ENCODE assay signal across 8 cellular contexts in genomic region chr17:28346746-28347246, GRCh38. TPM values are rescaled to one million over a fixed set of nuclear protein-coding genes. Genes with fewer than 3 reads are reported as not detected.
A peak's percentile ranks its signal among the peaks of the same experiment; 100 is the strongest.
DNase-seq lines count a peak whose midpoint lies in the region; ATAC-seq, FAIRE-seq and TF ChIP-seq lines count a peak whose summit lies in the region.
"Had no signal": no experiment of that assay in that cellular context is flagged by ENCODE, and none has a peak within 500 bp of the region (broad histone marks: within the 10 kb centered on the region; RNA-seq: fewer than 3 reads in every experiment).

No MANE protein-coding gene starts in this region.

- peak overlapping the region; percentile 77 for H3K27ac ChIP-seq in VCaP
- H3K27ac ChIP-seq in small intestine (ENCODE audit: low read depth in 1 of 2, low read length in 1 of 2): no peak overlapping the region

- H3K4me3 ChIP-seq in small intestine (ENCODE audit: low read depth in 1 of 2, low read length in 2 of 2): no peak overlapping the region

- no peaks in the 10 kb centered on the region for H3K9me3 ChIP-seq in small intestine (ENCODE audit: control insufficient read depth, low read depth)

- intact Hi-C loops in cardiac septum (cut with DNase I): loop anchor here (10.0 kb wide), 1 partner anchor 542 kb away; the partner anchor contains the start of gene NOS2

- ATAC-seq in GM18858 (IDR thresholded peaks at IDR 0.05; ENCODE audit: unreplicated experiment): no peak

- H3K4me1 ChIP-seq in small intestine (ENCODE audit: control insufficient read depth in 2 of 2, insufficient read depth in 1 of 2, low read depth in 1 of 2, low read length in 1 of 2): no peaks in the 10 kb centered on the region

- DNase-seq in HT-29 (ENCODE audit: low spot score) (peak; percentile 40), cardiac septum (ENCODE audit: low spot score) (peak; percentile 73), small intestine (peak; percentile 38)
- no peak for DNase-seq in activated effector memory CD4-positive, alpha-beta T cell treated with Interleukin-2 at 50 U/mL for 16 hours
- no peak for DNase-seq in activated CD8-positive, alpha-beta memory T cell treated with anti-CD3 and anti-CD28 coated beads, Interleukin-2, amount 50 U/mL, for 4 hours

- FAIRE-seq in small intestine (lab: Jason Lieb, UNC): no peak

- no peaks in the 10 kb centered on the region for H3K27me3 ChIP-seq in small intestine (ENCODE audit: control insufficient read depth in 2 of 2, insufficient read depth in 2 of 2, low read length in 2 of 2)
- H3K27me3 ChIP-seq: dorsolateral prefrontal cortex had no signal

- peak; percentile 95 for TF ChIP-seq CTCF in VCaP (conservative IDR thresholded peaks at IDR 0.05)

- WGBS in small intestine, 3 donors: 58 to 68% (median 67%) methylated on average over 7 of the region's 7 CpGs

- H3K36me3 ChIP-seq in small intestine (ENCODE audit: control insufficient read depth in 2 of 2, insufficient read depth in 2 of 2, low read length in 2 of 2): peaks cover 7 to 34% of the 10 kb centered on the region in 2 donors

RNA-seq across cellular contexts. Expression of gene POLDIP2, which starts 10.5 kb away (rescaled TPM):
- total RNA-seq in HT-29 (2014; rRNA removed; shearing (Covaris generic)): 146 and 158 TPM in 2 replicates
- 127 TPM for total RNA-seq in cardiac septum
- polyA plus RNA-seq in small intestine: 10 to 100 TPM; 61.5 to 73.2 (median 64.6) TPM

RNA-seq across cellular contexts. Expression of gene TNFAIP1, which starts 11.2 kb away (rescaled TPM):
- 32.8 and 36.8 TPM in 2 replicates for total RNA-seq in HT-29 (2014; rRNA removed; shearing (Covaris generic))
- 58.5 TPM for total RNA-seq in cardiac septum
- 10 to 100 TPM; 16.1 to 18.1 (median 16.9) TPM for polyA plus RNA-seq in small intestine

RNA-seq across cellular contexts. Expression of gene IFT20, which starts 11.5 kb away (rescaled TPM):
- 28.0 and 33.2 TPM in 2 replicates for total RNA-seq in HT-29 (2014; rRNA removed; shearing (Covaris generic))
- 17.3 TPM for total RNA-seq in cardiac septum
- 100 to 1,000 TPM in 2 of 3 donors, 10 to 100 TPM in 1; 39.3 to 135 (median 112) TPM for polyA plus RNA-seq in small intestine

RNA-seq across cellular contexts. Expression of gene SEBOX, which starts 18.2 kb away (rescaled TPM):
- total RNA-seq in HT-29 (2014; rRNA removed; shearing (Covaris generic)): not detected in 2 replicates
- not detected for total RNA-seq in cardiac septum
- polyA plus RNA-seq in small intestine: not detected
- total RNA-seq: dorsolateral prefrontal cortex had no signal

RNA-seq across cellular contexts. Expression of gene VTN, which starts 23.3 kb away (rescaled TPM):
- not detected in 2 replicates for total RNA-seq in HT-29 (2014; rRNA removed; shearing (Covaris generic))
- total RNA-seq in cardiac septum: 48.2 TPM
- 1 to 10 TPM; 1.3 to 2.4 (median 2.0) TPM for polyA plus RNA-seq in small intestine

Comparison
In these comparisons a context has a peak if more than half of its experiments do, and no peak if none do; other contexts are left out.
1. DNase-seq: peak in HT-29 (single experiment), cardiac septum (single experiment) and small intestine (single experiment); none in activated effector memory CD4-positive, alpha-beta T cell treated with Interleukin-2 at 50 U/mL for 16 hours (single experiment) and activated CD8-positive, alpha-beta memory T cell treated with anti-CD3 and anti-CD28 coated beads, Interleukin-2, amount 50 U/mL, for 4 hours (single experiment).